8 cellular contexts compared by ENCODE assay signal in genomic region chr4:84582302-84582987, GRCh38. TPM values are rescaled to one million over a fixed set of nuclear protein-coding genes. Genes with fewer than 3 reads are reported as not detected.
DNase-seq lines count a peak whose midpoint lies in the region; ATAC-seq, FAIRE-seq and TF ChIP-seq lines count a peak whose summit lies in the region.

No MANE protein-coding gene starts in this region.

- H3K36me3 ChIP-seq in fibroblast of lung (ENCODE audit: control insufficient read depth, insufficient read depth, low read length) = no peaks in the 10 kb centered on the region
- H3K36me3 ChIP-seq in naive thymus-derived CD4-positive, alpha-beta T cell (ENCODE audit: control insufficient read depth in 2 of 3, insufficient read depth in 3 of 3, low read length in 3 of 3) = no peaks in the 10 kb centered on the region

- TF ChIP-seq CTCF in fibroblast of lung (conservative IDR thresholded peaks at IDR 0.05 in 1 of 2, IDR thresholded peaks at IDR 0.05 in 1 of 2; ENCODE audit: low read depth in 1 of 2, low read length in 2 of 2) = no peak

- intact Hi-C loops in activated T-helper 1 cell treated with anti-CD3 and anti-CD28 coated beads, Interleukin-12 subunit alpha, Interleukin-12 subunit beta, Interleukin-2, Interleukin-4 antibody, amounts not matched to agents 30 ng/mL and 10 ng/mL and 1 ng/mL, durations not matched to agents 14 hours and 24 hours and 36 hours (cut with micrococcal nuclease) = loop anchor here (2.0 to 5.0 kb wide), 3 partner anchors 82 to 1226 kb away; no protein-coding TSS in a partner anchor
- intact Hi-C loops in naive thymus-derived CD4-positive, alpha-beta T cell (cut with micrococcal nuclease) = loop anchor here (1.0 to 10.0 kb wide), 7 partner anchors 80 to 1572 kb away; partner anchors contain the start of genes ABRAXAS1 (in 1 of the 2), HELQ (in 1 of the 2), HPSE (in 1 of the 2) and LIN54 (in 1 of the 2)

- no peaks in the 10 kb centered on the region for H3K9me3 Mint-ChIP-seq in activated T-helper 1 cell treated with anti-CD3 and anti-CD28 coated beads, Interleukin-12 subunit alpha, Interleukin-12 subunit beta, Interleukin-2, Interleukin-4 antibody, amounts not matched to agents 30 ng/mL and 10 ng/mL and 1 ng/mL, durations not matched to agents 14 hours and 24 hours and 36 hours
- peaks cover 0 to 5% (median 0%) of the 10 kb centered on the region in 11 donors for H3K9me3 Mint-ChIP-seq in naive thymus-derived CD4-positive, alpha-beta T cell
- peaks cover 5% of the 10 kb centered on the region for H3K9me3 Mint-ChIP-seq in stimulated activated effector memory CD8-positive, alpha-beta T cell treated with anti-CD3 and anti-CD28 coated beads, Interleukin-12 subunit alpha, Interleukin-12 subunit beta, amount 100 ng/mL, for 72 hours

- H3K4me2 ChIP-seq in fibroblast of lung (ENCODE audit: extremely low read depth, insufficient read depth, low read length) = peak overlapping the region; percentile 52

- peaks cover 53% of the 10 kb centered on the region for H3K27me3 Mint-ChIP-seq in activated T-helper 1 cell treated with anti-CD3 and anti-CD28 coated beads, Interleukin-12 subunit alpha, Interleukin-12 subunit beta, Interleukin-2, Interleukin-4 antibody, amounts not matched to agents 30 ng/mL and 10 ng/mL and 1 ng/mL, durations not matched to agents 14 hours and 24 hours and 36 hours (ENCODE audit: insufficient read depth)
- peaks cover 18 to 61% (median 36%) of the 10 kb centered on the region in 5 donors for H3K27me3 Mint-ChIP-seq in naive thymus-derived CD4-positive, alpha-beta T cell

- H3K36me3 Mint-ChIP-seq in activated T-helper 1 cell treated with anti-CD3 and anti-CD28 coated beads, Interleukin-12 subunit alpha, Interleukin-12 subunit beta, Interleukin-2, Interleukin-4 antibody, amounts not matched to agents 30 ng/mL and 10 ng/mL and 1 ng/mL, durations not matched to agents 14 hours and 24 hours and 36 hours (ENCODE audit: low read depth) = peaks cover 2% of the 10 kb centered on the region
- H3K36me3 Mint-ChIP-seq in naive thymus-derived CD4-positive, alpha-beta T cell = peaks cover 0 to 8% (median 0%) of the 10 kb centered on the region in 5 donors
- no peaks in the 10 kb centered on the region for H3K36me3 Mint-ChIP-seq in stimulated activated effector memory CD8-positive, alpha-beta T cell treated with anti-CD3 and anti-CD28 coated beads, Interleukin-12 subunit alpha, Interleukin-12 subunit beta, amount 100 ng/mL, for 72 hours

- H3K27me3 ChIP-seq in fibroblast of lung (ENCODE audit: control insufficient read depth, insufficient read depth, low read length) = peaks cover 16% of the 10 kb centered on the region
- H3K27me3 ChIP-seq in naive thymus-derived CD4-positive, alpha-beta T cell (ENCODE audit: control insufficient read depth in 2 of 2, insufficient read depth in 2 of 2, low read length in 2 of 2) = no peaks in the 10 kb centered on the region

- H3K4me1 Mint-ChIP-seq in activated T-helper 1 cell treated with anti-CD3 and anti-CD28 coated beads, Interleukin-12 subunit alpha, Interleukin-12 subunit beta, Interleukin-2, Interleukin-4 antibody, amounts not matched to agents 30 ng/mL and 10 ng/mL and 1 ng/mL, durations not matched to agents 14 hours and 24 hours and 36 hours (ENCODE audit: low read depth) = peaks cover 14% of the 10 kb centered on the region
- H3K4me1 Mint-ChIP-seq in naive thymus-derived CD4-positive, alpha-beta T cell = peaks cover 9 to 26% (median 17%) of the 10 kb centered on the region in 7 donors
- peaks cover 14% of the 10 kb centered on the region for H3K4me1 Mint-ChIP-seq in stimulated activated effector memory CD8-positive, alpha-beta T cell treated with anti-CD3 and anti-CD28 coated beads, Interleukin-12 subunit alpha, Interleukin-12 subunit beta, amount 100 ng/mL, for 72 hours

- no peaks in the 10 kb centered on the region for H3K79me2 ChIP-seq in fibroblast of lung (ENCODE audit: control insufficient read depth, insufficient read depth, low read length)

- H4K20me1 ChIP-seq in fibroblast of lung (ENCODE audit: control insufficient read depth, extremely low read depth, insufficient read depth, low read length) = no peaks in the 10 kb centered on the region

- peak overlapping the region; percentile 43 to 66 (median 50) for H3K4me3 ChIP-seq in fibroblast of lung (replicated peaks in 1 of 4; ENCODE audit: control extremely low read depth in 1 of 4, insufficient read depth in 1 of 4, low read depth in 3 of 4, low read length in 4 of 4)
- H3K4me3 ChIP-seq in naive thymus-derived CD4-positive, alpha-beta T cell (ENCODE audit: low read length) = peak overlapping the region; percentile 61

- CTCF ChIA-PET in naive thymus-derived CD4-positive, alpha-beta T cell (lab: Charles Lee) = interaction anchor here (0.6 kb wide), 1 partner anchor 1128 kb away, joined by 3 read pairs; no protein-coding TSS in a partner anchor

- FAIRE-seq in RCC 7860 (lab: Jason Lieb, UNC) = no peak

- peak overlapping the region; percentile 18 for H2AFZ ChIP-seq in fibroblast of lung (ENCODE audit: low read length)

- peak overlapping the region; percentile 72 for H3K4me3 Mint-ChIP-seq in activated T-helper 1 cell treated with anti-CD3 and anti-CD28 coated beads, Interleukin-12 subunit alpha, Interleukin-12 subunit beta, Interleukin-2, Interleukin-4 antibody, amounts not matched to agents 30 ng/mL and 10 ng/mL and 1 ng/mL, durations not matched to agents 14 hours and 24 hours and 36 hours
- H3K4me3 Mint-ChIP-seq in naive thymus-derived CD4-positive, alpha-beta T cell = peak overlapping the region; percentile 67 to 90 (median 85)
- H3K4me3 Mint-ChIP-seq in stimulated activated effector memory CD8-positive, alpha-beta T cell treated with anti-CD3 and anti-CD28 coated beads, Interleukin-12 subunit alpha, Interleukin-12 subunit beta, amount 100 ng/mL, for 72 hours = peak overlapping the region; percentile 63

- H3K27ac Mint-ChIP-seq in activated T-helper 1 cell treated with anti-CD3 and anti-CD28 coated beads, Interleukin-12 subunit alpha, Interleukin-12 subunit beta, Interleukin-2, Interleukin-4 antibody, amounts not matched to agents 30 ng/mL and 10 ng/mL and 1 ng/mL, durations not matched to agents 14 hours and 24 hours and 36 hours = no peak overlapping the region
- peak overlapping the region in 6 of 9 donors; percentile 38 to 83 (median 50) for H3K27ac Mint-ChIP-seq in naive thymus-derived CD4-positive, alpha-beta T cell
- no peak overlapping the region for H3K27ac Mint-ChIP-seq in stimulated activated effector memory CD8-positive, alpha-beta T cell treated with anti-CD3 and anti-CD28 coated beads, Interleukin-12 subunit alpha, Interleukin-12 subunit beta, amount 100 ng/mL, for 72 hours

- no peaks in the 10 kb centered on the region for H3K9me3 ChIP-seq in fibroblast of lung (ENCODE audit: control insufficient read depth, insufficient read depth, low read depth, low read length)
- H3K9me3 ChIP-seq in naive thymus-derived CD4-positive, alpha-beta T cell (ENCODE audit: control insufficient read depth in 2 of 3, low read length in 3 of 3) = no peaks in the 10 kb centered on the region

- H3K4me1 ChIP-seq in fibroblast of lung (ENCODE audit: control insufficient read depth, extremely low read depth, insufficient read depth, low read length) = peaks cover 2% of the 10 kb centered on the region
- peaks cover 5% of the 10 kb centered on the region in 2 donors for H3K4me1 ChIP-seq in naive thymus-derived CD4-positive, alpha-beta T cell (ENCODE audit: control insufficient read depth in 2 of 2, insufficient read depth in 2 of 2, low read length in 2 of 2)

- H3K9ac ChIP-seq in fibroblast of lung (ENCODE audit: insufficient read depth, low read length) = no peak overlapping the region

- POLR2A ChIA-PET in naive thymus-derived CD4-positive, alpha-beta T cell (lab: Charles Lee) = no interaction called here

- DNase-seq in CMK (ENCODE audit: low read depth) = peak; percentile 25
- peak; percentile 73 for DNase-seq in HuH-7.5 (ENCODE audit: low spot score)
- DNase-seq in RCC 7860 (ENCODE audit: low spot score) = peak; percentile 55
- DNase-seq in activated T-helper 1 cell treated with anti-CD3 and anti-CD28 coated beads, Interleukin-12 subunit alpha, Interleukin-12 subunit beta, Interleukin-2, Interleukin-4 antibody, amounts not matched to agents 30 ng/mL and 10 ng/mL and 1 ng/mL, durations not matched to agents 14 hours and 24 hours and 36 hours (ENCODE audit: low spot score) = peak; percentile 83
- peak; percentile 48 to 64 for DNase-seq in fibroblast of lung (ENCODE audit: low read depth in 2 of 2)
- peak; percentile 88 to 96 (median 91) for DNase-seq in naive thymus-derived CD4-positive, alpha-beta T cell
- DNase-seq in stimulated activated effector memory CD8-positive, alpha-beta T cell treated with anti-CD3 and anti-CD28 coated beads, Interleukin-12 subunit alpha, Interleukin-12 subunit beta, amount 100 ng/mL, for 72 hours (ENCODE audit: low spot score in 2 of 2) = peak; percentile 67 to 82

- ATAC-seq in GM21526 (IDR thresholded peaks at IDR 0.05; ENCODE audit: low FRiP score, unreplicated experiment) = peak; percentile 84
- ATAC-seq in naive thymus-derived CD4-positive, alpha-beta T cell = peak; percentile 93
- ATAC-seq in stimulated activated effector memory CD8-positive, alpha-beta T cell treated with anti-CD3 and anti-CD28 coated beads, Interleukin-12 subunit alpha, Interleukin-12 subunit beta, amount 100 ng/mL, for 72 hours = peak; percentile 80

- H3K27ac ChIP-seq in fibroblast of lung (ENCODE audit: insufficient read depth, low read length) = no peak overlapping the region
- peak overlapping the region; percentile 62 for H3K27ac ChIP-seq in naive thymus-derived CD4-positive, alpha-beta T cell (ENCODE audit: low read depth, low read length)

RNA-seq across cellular contexts. Expression of gene CDS1, which starts 0.5 kb away (rescaled TPM):
- total RNA-seq in activated T-helper 1 cell treated with anti-CD3 and anti-CD28 coated beads, Interleukin-12 subunit alpha, Interleukin-12 subunit beta, Interleukin-2, Interleukin-4 antibody, amounts not matched to agents 30 ng/mL and 10 ng/mL and 1 ng/mL, durations not matched to agents 14 hours and 24 hours and 36 hours = not detected in 2 replicates
- 0.26 and 0.33 TPM in 2 replicates for total RNA-seq in fibroblast of lung
- 0.08 and 0.10 TPM in 2 replicates for polyA plus RNA-seq in fibroblast of lung
- polyA plus RNA-seq in fibroblast of lung (2012) = 0.06 TPM in 1 of 2 replicates, not detected in the other
- not detected in 2 replicates for polyA minus RNA-seq in fibroblast of lung (ENCODE audit: low replicate concordance)
- total RNA-seq in naive thymus-derived CD4-positive, alpha-beta T cell = under 1 TPM in 4 of 5 experiments, not detected in 1; 0.70 to 0.95 (median 0.80) TPM
- polyA plus RNA-seq in naive thymus-derived CD4-positive, alpha-beta T cell = under 1 TPM; 0.39 to 0.54 TPM

Comparison
In these comparisons a context has a peak if more than half of its experiments do, and no peak if none do; other contexts are left out.
1. DNase-seq: peak in every context shown above with its lines; median percentile 91 in naive thymus-derived CD4-positive, alpha-beta T cell; 83 in activated T-helper 1 cell treated with anti-CD3 and anti-CD28 coated beads, Interleukin-12 subunit alpha, Interleukin-12 subunit beta, Interleukin-2, Interleukin-4 antibody, amounts not matched to agents 30 ng/mL and 10 ng/mL and 1 ng/mL, durations not matched to agents 14 hours and 24 hours and 36 hours; 74 in stimulated activated effector memory CD8-positive, alpha-beta T cell treated with anti-CD3 and anti-CD28 coated beads, Interleukin-12 subunit alpha, Interleukin-12 subunit beta, amount 100 ng/mL, for 72 hours; 73 in HuH-7.5; 56 in fibroblast of lung; 55 in RCC 7860; 25 in CMK.
2. H3K27ac Mint-ChIP-seq: peak in naive thymus-derived CD4-positive, alpha-beta T cell (6 of 9); none in activated T-helper 1 cell treated with anti-CD3 and anti-CD28 coated beads, Interleukin-12 subunit alpha, Interleukin-12 subunit beta, Interleukin-2, Interleukin-4 antibody, amounts not matched to agents 30 ng/mL and 10 ng/mL and 1 ng/mL, durations not matched to agents 14 hours and 24 hours and 36 hours (single experiment) and stimulated activated effector memory CD8-positive, alpha-beta T cell treated with anti-CD3 and anti-CD28 coated beads, Interleukin-12 subunit alpha, Interleukin-12 subunit beta, amount 100 ng/mL, for 72 hours (single experiment).
3. Peak in every context shown above with its lines, with median percentiles within 50 percentile points of each other: ATAC-seq and H3K4me3 Mint-ChIP-seq.